In the genomic region with DNA sequence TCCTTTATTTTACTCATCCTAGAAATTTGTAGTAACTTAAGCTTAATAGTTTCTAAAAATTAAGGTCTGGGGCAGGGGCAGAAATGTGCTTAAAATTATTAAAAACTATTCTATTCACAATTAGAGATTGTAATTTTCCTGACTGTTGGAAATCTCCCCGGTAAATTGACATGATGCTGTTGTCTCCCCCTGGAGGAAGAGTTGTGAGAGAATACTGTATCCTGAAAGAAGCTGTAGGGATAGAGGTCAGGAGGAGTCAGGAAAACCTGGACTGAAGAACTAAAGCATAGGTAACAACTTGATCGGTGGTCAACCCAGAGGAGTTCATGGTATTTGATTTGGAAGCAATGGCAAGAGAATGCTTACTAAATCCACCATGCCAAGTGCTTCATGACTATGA, we compare ENCODE assay signal across 16 cellular contexts. TPM values are rescaled to one million over a fixed set of nuclear protein-coding genes. Genes with fewer than 3 reads are reported as not detected.
DNase-seq lines count a peak whose midpoint lies in the region; ATAC-seq and TF ChIP-seq lines count a peak whose summit lies in the region.
"Had no signal": no experiment of that assay in that cellular context is flagged by ENCODE, and none has a peak within 500 bp of the region (broad histone marks: within the 10 kb centered on the region; RNA-seq: fewer than 3 reads in every experiment).

No MANE protein-coding gene starts in this region.

- TF ChIP-seq EP300 in ovary (IDR thresholded peaks at IDR 0.05): no peak

- no peak for DNase-seq in GM13977 (ENCODE audit: low spot score)
- DNase-seq in Panc1 (ENCODE audit: low read depth, low spot score): no peak
- DNase-seq in fibroblast of mammary gland (ENCODE audit: low read depth): no peak
- DNase-seq in retinal pigment epithelial cell (ENCODE audit: low read depth): no peak
- no peak for DNase-seq in ovary
- no peak for DNase-seq in hepatocyte (ENCODE audit: low spot score)
- DNase-seq in NCI-H82 (lab: John Stamatoyannopoulos, UW): no peak
- DNase-seq: activated CD4-positive, alpha-beta T cell treated with anti-CD3 and anti-CD28 coated beads for 1 hour; activated T-cell treated with anti-CD3 and anti-CD28 coated beads, Interleukin-2, amount 50 U/mL, for 1 hour; EL; immature natural killer cell; MV-4-11; psoas muscle had no signal

- peaks cover 61% of the 10 kb centered on the region for H3K79me2 ChIP-seq in hepatocyte

- H3K4me3 ChIP-seq in Panc1 (ENCODE audit: low read depth in 2 of 2, low read length in 2 of 2): no peak overlapping the region
- no peak overlapping the region for H3K4me3 ChIP-seq in fibroblast of mammary gland (ENCODE audit: control insufficient read depth, low read depth, low read length)
- H3K4me3 ChIP-seq in retinal pigment epithelial cell (ENCODE audit: low read length): no peak overlapping the region
- no peak overlapping the region for H3K4me3 ChIP-seq in ovary
- H3K4me3 ChIP-seq in hepatocyte: no peak overlapping the region
- H3K4me3 ChIP-seq: psoas muscle, tibial nerve had no signal

- ATAC-seq in Panc1: 0 out of 2 replicates have a peak, but pooled peaks have one; percentile 51
- ATAC-seq: psoas muscle had no signal

- no peaks in the 10 kb centered on the region for H3K9me3 ChIP-seq in Panc1 (ENCODE audit: control insufficient read depth, insufficient read depth, low read depth, low read length)
- no peaks in the 10 kb centered on the region for H3K9me3 ChIP-seq in ovary
- no peaks in the 10 kb centered on the region for H3K9me3 ChIP-seq in hepatocyte (ENCODE audit: low read depth)
- H3K9me3 ChIP-seq: psoas muscle, tibial nerve had no signal

- no peak for TF ChIP-seq POLR2A in ovary (IDR thresholded peaks at IDR 0.05)

- BruUV-seq in Panc1 (replicated peaks; lab: Mats Ljungman, UMichigan): no TSS peak

- intact Hi-C loops in Panc1 (cut with micrococcal nuclease; ENCODE audit: unreplicated experiment) (no loop called here), ovary (cut with DNase I) (no loop called here)

- no peaks in the 10 kb centered on the region for H3K27me3 ChIP-seq in Panc1 (ENCODE audit: control insufficient read depth, insufficient read depth, low read length)
- no peaks in the 10 kb centered on the region for H3K27me3 ChIP-seq in ovary
- H3K27me3 ChIP-seq in hepatocyte: no peaks in the 10 kb centered on the region
- H3K27me3 ChIP-seq: tibial nerve had no signal

- CTCF ChIA-PET in Panc1 (lab: Charles Lee): interaction anchor here (0.6 to 1.2 kb wide), 4 partner anchors 16 to 232 kb away, joined by 3 to 5 read pairs (median 3); no protein-coding TSS in a partner anchor

- peak; percentile 8 for TF ChIP-seq CTCF in GM13977 (IDR thresholded peaks at IDR 0.05; ENCODE audit: extremely low read depth, insufficient read depth, missing control alignments)
- peak; percentile 50 for TF ChIP-seq CTCF in Panc1 (IDR thresholded peaks at IDR 0.05)
- TF ChIP-seq CTCF in fibroblast of mammary gland (conservative IDR thresholded peaks at IDR 0.05; ENCODE audit: control insufficient read depth, insufficient read depth, low read depth, low read length): peak; percentile 29
- TF ChIP-seq CTCF in retinal pigment epithelial cell (conservative IDR thresholded peaks at IDR 0.05; ENCODE audit: low read depth, low read length): peak; percentile 43
- TF ChIP-seq CTCF in ovary (IDR thresholded peaks at IDR 0.05): no peak
- TF ChIP-seq CTCF in hepatocyte (IDR thresholded peaks at IDR 0.05; ENCODE audit: poor library complexity): no peak

- 87 to 95% (median 90%) methylated on average over 2 of the region's 2 CpGs for WGBS in ovary, 3 donors
- WGBS in hepatocyte (ENCODE audit: low lambda C conversion rate, missing lambda C conversion rate): 74% methylated on average over 2 of the region's 2 CpGs

- no peak overlapping the region for H3K27ac ChIP-seq in Panc1 (ENCODE audit: low read length)
- H3K27ac ChIP-seq in ovary: no peak overlapping the region
- H3K27ac ChIP-seq in hepatocyte: no peak overlapping the region

- no peaks in the 10 kb centered on the region for H3K9me2 ChIP-seq in hepatocyte (replicated peaks; ENCODE audit: insufficient read depth)

- no peak overlapping the region for H2AFZ ChIP-seq in hepatocyte

- peaks cover 20% of the 10 kb centered on the region for H4K20me1 ChIP-seq in hepatocyte (ENCODE audit: insufficient read depth, poor library complexity, severe bottlenecking)

- H3K4me1 ChIP-seq in Panc1 (ENCODE audit: control insufficient read depth, insufficient read depth, low read length) (no peaks in the 10 kb centered on the region), ovary (ENCODE audit: insufficient read depth) (no peaks in the 10 kb centered on the region), hepatocyte (ENCODE audit: insufficient read depth) (no peaks in the 10 kb centered on the region)
- H3K4me1 ChIP-seq: psoas muscle, tibial nerve had no signal

- POLR2A ChIA-PET in Panc1 (lab: Charles Lee): no interaction called here

- in situ Hi-C loops in GM13977 (cut with MboI; ENCODE audit: low pct_unique_long_range_greater_than_20kb, low sequenced_read_pairs, unreplicated experiment) (no loop called here), Panc1 (cut with HindIII; ENCODE audit: low pct_unique_long_range_greater_than_20kb, low sequenced_read_pairs) (no loop called here)

- no peaks in the 10 kb centered on the region for H3K36me3 ChIP-seq in Panc1 (ENCODE audit: control insufficient read depth, insufficient read depth, low read length)
- no peaks in the 10 kb centered on the region for H3K36me3 ChIP-seq in ovary
- H3K36me3 ChIP-seq in hepatocyte (replicated peaks; ENCODE audit: insufficient read depth, low read depth): no peaks in the 10 kb centered on the region

- no peak overlapping the region for H3K4me2 ChIP-seq in hepatocyte

RNA-seq across cellular contexts. Expression of a gene that starts 16.2 kb away (rescaled TPM):
- 1.6 TPM for total RNA-seq in Panc1 (2021; ENCODE audit: unreplicated experiment)
- polyA plus RNA-seq in Panc1 (2012; ENCODE audit: insufficient read length): 1.2 TPM
- 10 to 100 TPM in 4 of 7 donors, 1 to 10 TPM in 3; 7.3 to 28.4 (median 11.2) TPM for total RNA-seq in ovary
- 10 to 100 TPM; 40.7 to 46.6 TPM for polyA plus RNA-seq in ovary
- total RNA-seq in hepatocyte: 2.0 and 3.6 TPM in 2 replicates
- 3.9 and 7.9 TPM in 2 replicates for polyA plus RNA-seq in hepatocyte

RNA-seq across cellular contexts. Expression of a gene that starts 21.9 kb away (rescaled TPM):
- 20.5 TPM for total RNA-seq in Panc1 (2021; ENCODE audit: unreplicated experiment)
- polyA plus RNA-seq in Panc1 (2012; ENCODE audit: insufficient read length): 12.2 TPM
- 10 to 100 TPM; 14.8 to 19.4 (median 17.1) TPM for total RNA-seq in ovary
- polyA plus RNA-seq in ovary: 10 to 100 TPM in 1 of 2 donors, 1 to 10 TPM in 1; 9.9 to 16.7 TPM
- 14.9 and 18.3 TPM in 2 replicates for total RNA-seq in hepatocyte
- polyA plus RNA-seq in hepatocyte: 10.8 and 11.2 TPM in 2 replicates

RNA-seq across cellular contexts. Expression of a gene that starts 26.2 kb away (rescaled TPM):
- not detected for total RNA-seq in Panc1 (2021; ENCODE audit: unreplicated experiment)
- polyA plus RNA-seq in Panc1 (2012; ENCODE audit: insufficient read length): not detected
- 10 to 100 TPM in 1 of 7 donors, 1 to 10 TPM in 3, under 1 TPM in 2, not detected in 1; 0.38 to 27.1 (median 1.8) TPM for total RNA-seq in ovary
- polyA plus RNA-seq in ovary: under 1 TPM; 0.30 to 0.48 TPM
- 22.6 and 22.9 TPM in 2 replicates for total RNA-seq in hepatocyte
- polyA plus RNA-seq in hepatocyte: 34.3 and 38.9 TPM in 2 replicates
- total RNA-seq: T-helper 1 cell treated with Interleukin-12 subunit alpha and Interleukin-12 subunit beta and Interleukin-4 antibody, amounts not matched to agents 30 ng/mL and 1 ng/mL, for 36 hours had no signal
- polyA plus RNA-seq: CD14-positive monocyte, immature natural killer cell had no signal

RNA-seq across cellular contexts. Expression of a gene that starts 38.5 kb away (rescaled TPM):
- total RNA-seq in Panc1 (2021; ENCODE audit: unreplicated experiment) (5.7 TPM), ovary (1 to 10 TPM in 6 of 7 donors, not detected in 1; 1.1 to 7.0 (median 4.2) TPM), hepatocyte (not detected in 2 replicates)
- 2.1 TPM for polyA plus RNA-seq in Panc1 (2012; ENCODE audit: insufficient read length)
- polyA plus RNA-seq in ovary (1 to 10 TPM; 3.3 to 5.1 TPM), hepatocyte (1.1 and 1.2 TPM in 2 replicates)

Comparison
In these comparisons a context has a peak if more than half of its experiments do, and no peak if none do; other contexts are left out.
1. CTCF ChIP-seq: peak in GM13977 (single experiment), Panc1 (single experiment), fibroblast of mammary gland (single experiment) and retinal pigment epithelial cell (single experiment); none in ovary (0 of 3) and hepatocyte (single experiment).